9 cellular contexts compared by ENCODE assay signal in the genomic region with DNA sequence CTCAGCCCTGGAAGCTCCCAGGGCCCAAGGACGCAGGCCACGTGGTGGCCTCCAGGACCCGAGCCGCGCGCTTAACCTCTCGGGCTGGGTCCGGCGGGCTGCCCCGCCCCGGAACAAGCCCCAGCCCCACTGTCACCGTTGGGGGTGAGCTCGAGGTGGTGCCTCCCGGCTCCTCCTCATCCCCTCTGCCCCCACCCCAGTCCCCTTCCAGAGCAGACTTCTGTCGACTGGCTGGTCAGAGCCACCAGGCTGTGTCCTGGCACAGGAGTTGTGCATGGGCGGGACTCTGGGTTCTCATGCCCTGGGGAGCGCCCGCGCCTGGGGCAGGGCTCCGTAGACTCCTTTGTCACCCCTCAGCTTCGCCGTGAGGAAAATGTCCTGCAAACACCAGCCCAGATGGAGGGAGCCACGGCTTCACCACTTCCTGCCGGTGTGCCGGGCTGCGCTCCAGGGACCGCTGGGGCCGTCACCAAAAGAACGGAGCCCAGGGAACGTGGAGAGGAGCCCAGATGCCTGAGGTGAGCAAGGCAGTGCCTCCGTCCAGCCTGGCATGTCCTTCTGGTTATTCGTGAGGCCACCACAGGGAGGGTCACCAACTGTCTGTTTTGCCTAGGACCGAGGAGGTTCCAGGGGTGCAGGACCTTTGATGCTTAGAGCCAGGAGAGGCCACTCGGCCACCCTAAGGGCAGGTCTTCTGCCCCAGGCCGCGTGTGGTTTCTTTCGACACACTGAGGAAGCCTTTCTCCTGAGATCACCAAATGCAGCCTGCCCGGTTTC. TPM values are rescaled to one million over a fixed set of nuclear protein-coding genes. Genes with fewer than 3 reads are reported as not detected.
A peak's percentile ranks its signal among the peaks of the same experiment; 100 is the strongest.
DNase-seq lines count a peak whose midpoint lies in the region; ATAC-seq, FAIRE-seq and TF ChIP-seq lines count a peak whose summit lies in the region.
"Had no signal": no experiment of that assay in that cellular context is flagged by ENCODE, and none has a peak within 500 bp of the region (broad histone marks: within the 10 kb centered on the region; RNA-seq: fewer than 3 reads in every experiment).

No MANE protein-coding gene starts in this region.

- no peaks in the 10 kb centered on the region for H3K9me2 ChIP-seq in Karpas-422 (replicated peaks; ENCODE audit: insufficient read depth, low read length)

- no peak overlapping the region for H2AFZ ChIP-seq in Karpas-422 (ENCODE audit: low read length)

- H3K9me3 ChIP-seq in Karpas-422 (ENCODE audit: low read length) (peaks cover 2% of the 10 kb centered on the region; the same call in 1 of the 2 replicates), small intestine (ENCODE audit: control insufficient read depth, low read depth) (no peaks in the 10 kb centered on the region)

- peak overlapping the region; percentile 32; the same call in 1 of the 2 replicates for H3K9ac ChIP-seq in Karpas-422 (ENCODE audit: low read length)

- H3K4me2 ChIP-seq in Karpas-422 (ENCODE audit: low read depth, low read length, poor library complexity, severe bottlenecking): no peak overlapping the region

- ATAC-seq in GM21423 (IDR thresholded peaks at IDR 0.05; ENCODE audit: unreplicated experiment): peak; percentile 92

- FAIRE-seq in small intestine (lab: Jason Lieb, UNC): no peak
- FAIRE-seq: islet of Langerhans had no signal

- H3K36me3 ChIP-seq in Karpas-422 (ENCODE audit: insufficient read depth, low read length) (no peaks in the 10 kb centered on the region; the same call in 1 of the 2 replicates), small intestine (ENCODE audit: control insufficient read depth in 2 of 2, insufficient read depth in 2 of 2, low read length in 2 of 2) (no peaks in the 10 kb centered on the region)

- H3K4me3 ChIP-seq in Karpas-422 (ENCODE audit: low read length) (no peak overlapping the region), epithelial cell of esophagus (ENCODE audit: low read length) (no peak overlapping the region), small intestine (ENCODE audit: low read depth in 1 of 2, low read length in 2 of 2) (no peak overlapping the region)

- H3K79me2 ChIP-seq in Karpas-422 (ENCODE audit: low read length): no peaks in the 10 kb centered on the region

- H3K27me3 ChIP-seq in Karpas-422 (ENCODE audit: low read length) (no peaks in the 10 kb centered on the region), small intestine (ENCODE audit: control insufficient read depth in 2 of 2, insufficient read depth in 2 of 2, low read length in 2 of 2) (peaks cover 0 to 3% of the 10 kb centered on the region in 2 donors)

- TF ChIP-seq CTCF in epithelial cell of esophagus (IDR thresholded peaks at IDR 0.05; ENCODE audit: insufficient read depth, low read depth, low read length, missing control alignments): no peak

- peak; percentile 93 for DNase-seq in CD1c-positive myeloid dendritic cell (ENCODE audit: extremely low spot score)
- no peak for DNase-seq in Karpas-422
- peak; percentile 58 for DNase-seq in epithelial cell of esophagus (ENCODE audit: low read depth)
- DNase-seq in ureter (ENCODE audit: low spot score): peak; percentile 40
- no peak for DNase-seq in stimulated activated CD4-positive, alpha-beta T cell treated with anti-CD3 and anti-CD28 coated beads, Interleukin-2, amount 100 ng/mL, for 48 hours
- no peak for DNase-seq in hepatic stellate cell (ENCODE audit: low spot score)
- no peak for DNase-seq in small intestine

- H3K27ac ChIP-seq in Karpas-422 (ENCODE audit: low read length): no peak overlapping the region
- no peak overlapping the region for H3K27ac ChIP-seq in small intestine (ENCODE audit: low read depth in 1 of 2, low read length in 1 of 2)

- 65 to 72% (median 69%) methylated on average over 38 of the region's 38 CpGs for WGBS in small intestine, 3 donors

- H4K20me1 ChIP-seq in Karpas-422 (ENCODE audit: insufficient read depth, low read depth, low read length): no peaks in the 10 kb centered on the region

- H3K4me1 ChIP-seq in Karpas-422 (ENCODE audit: low read length) (peaks cover 10% of the 10 kb centered on the region), small intestine (ENCODE audit: control insufficient read depth in 2 of 2, insufficient read depth in 1 of 2, low read depth in 1 of 2, low read length in 1 of 2) (peaks cover 0 to 2% of the 10 kb centered on the region in 2 donors)

RNA-seq across cellular contexts. Expression of a gene that starts 7.1 kb away (rescaled TPM):
- 4.7 TPM in 1 of 2 replicates, not detected in the other for total RNA-seq in Karpas-422 (2014; rRNA removed; shearing (Covaris generic); ENCODE audit: low replicate concordance)
- total RNA-seq in ureter: 50.8 TPM
- 10 to 100 TPM in 2 of 3 donors, 1 to 10 TPM in 1; 6.5 to 14.1 (median 11.1) TPM for polyA plus RNA-seq in small intestine

RNA-seq across cellular contexts. Expression of a gene that starts 36.8 kb away (rescaled TPM):
- 0.52 and 1.0 TPM in 2 replicates for total RNA-seq in Karpas-422 (2014; rRNA removed; shearing (Covaris generic); ENCODE audit: low replicate concordance)
- total RNA-seq in ureter: 1.7 TPM
- polyA plus RNA-seq in small intestine: under 1 TPM; 0.27 to 0.45 (median 0.28) TPM

Comparison
In these comparisons a context has a peak if more than half of its experiments do, and no peak if none do; other contexts are left out.
1. DNase-seq: peak in CD1c-positive myeloid dendritic cell (single experiment), epithelial cell of esophagus (single experiment) and ureter (single experiment); none in Karpas-422 (single experiment), stimulated activated CD4-positive, alpha-beta T cell treated with anti-CD3 and anti-CD28 coated beads, Interleukin-2, amount 100 ng/mL, for 48 hours (0 of 2), hepatic stellate cell (single experiment) and small intestine (single experiment).